Comparison of ENCODE assay signal across 16 cellular contexts in genomic region chr1:163163861-163164582, GRCh38. TPM values are rescaled to one million over a fixed set of nuclear protein-coding genes. Genes with fewer than 3 reads are reported as not detected.
A peak's percentile ranks its signal among the peaks of the same experiment; 100 is the strongest.
DNase-seq lines count a peak whose midpoint lies in the region; ATAC-seq and TF ChIP-seq lines count a peak whose summit lies in the region.
"Had no signal": no experiment of that assay in that cellular context is flagged by ENCODE, and none has a peak within 500 bp of the region (broad histone marks: within the 10 kb centered on the region; RNA-seq: fewer than 3 reads in every experiment).

No MANE protein-coding gene starts in this region.

- H3K27ac Mint-ChIP-seq in CD14-positive monocyte = no peak overlapping the region
- H3K27ac Mint-ChIP-seq: activated naive CD8-positive, alpha-beta T cell treated with anti-CD3 and anti-CD28 coated beads for 36 hours; progenitor cell of endocrine pancreas had no signal

- peaks cover 11% of the 10 kb centered on the region for H3K4me1 ChIP-seq in rectal smooth muscle tissue (ENCODE audit: control insufficient read depth, insufficient read depth, low read length)
- H3K4me1 ChIP-seq: colonic mucosa had no signal

- H3K27me3 Mint-ChIP-seq in CD14-positive monocyte (ENCODE audit: low read depth in 3 of 3) = no peaks in the 10 kb centered on the region
- H3K27me3 Mint-ChIP-seq: activated naive CD8-positive, alpha-beta T cell treated with anti-CD3 and anti-CD28 coated beads for 36 hours; progenitor cell of endocrine pancreas had no signal

- no peak overlapping the region for H3K4me3 Mint-ChIP-seq in CD14-positive monocyte
- H3K4me3 Mint-ChIP-seq: activated naive CD8-positive, alpha-beta T cell treated with anti-CD3 and anti-CD28 coated beads for 36 hours had no signal

- no peaks in the 10 kb centered on the region for H3K36me3 ChIP-seq in rectal smooth muscle tissue (ENCODE audit: control insufficient read depth, insufficient read depth, low read length)
- H3K36me3 ChIP-seq: colonic mucosa had no signal

- ATAC-seq in HG02840 (IDR thresholded peaks at IDR 0.05; ENCODE audit: low FRiP score, unreplicated experiment) = no peak
- no peak for ATAC-seq in HG02884 (IDR thresholded peaks at IDR 0.05; ENCODE audit: unreplicated experiment)
- ATAC-seq: mucosa of descending colon had no signal

- H3K9ac ChIP-seq in rectal smooth muscle tissue (ENCODE audit: low read length) = no peak overlapping the region

- DNase-seq in Caki2 (ENCODE audit: low read depth) (peak; percentile 93), NCI-H69 (lab: John Stamatoyannopoulos, UW) (peak; percentile 89), dedifferentiated amniotic fluid mesenchymal stem cell (ENCODE audit: extremely low spot score) (peak; percentile 36), CD14-positive monocyte (ENCODE audit: low spot score) (no peak)
- DNase-seq in stimulated activated CD4-positive, alpha-beta T cell treated with anti-CD3 and anti-CD28 coated beads, Interleukin-12 subunit alpha, Interleukin-12 subunit beta, amount 100 ng/mL, for 4 hours = no peak
- DNase-seq: activated CD4-positive, CD25-positive, alpha-beta regulatory T cell; activated naive CD8-positive, alpha-beta T cell treated with anti-CD3 and anti-CD28 coated beads for 36 hours; C1 segment of cervical spinal cord; colonic mucosa; Karpas-422; mucosa of descending colon; NK-92 treated with Interleukin-12 subunit alpha and Interleukin-12 subunit beta, amount 100 ng/mL, for 24 hours had no signal

- intact Hi-C loops in CD14-positive monocyte (cut with micrococcal nuclease) = no loop called here

- peak overlapping the region; percentile 0 for H3K27ac ChIP-seq in rectal smooth muscle tissue (ENCODE audit: low read depth, low read length)
- H3K27ac ChIP-seq: colonic mucosa had no signal

- H3K4me3 ChIP-seq in rectal smooth muscle tissue (ENCODE audit: low read length) = no peak overlapping the region
- H3K4me3 ChIP-seq: colonic mucosa, mucosa of descending colon had no signal

- no peaks in the 10 kb centered on the region for H3K27me3 ChIP-seq in rectal smooth muscle tissue (ENCODE audit: control insufficient read depth, insufficient read depth, low read length)
- H3K27me3 ChIP-seq: colonic mucosa had no signal

- no peak for TF ChIP-seq CTCF in CD14-positive monocyte (IDR thresholded peaks at IDR 0.05)

- no peaks in the 10 kb centered on the region for H3K4me1 Mint-ChIP-seq in CD14-positive monocyte

- H3K36me3 Mint-ChIP-seq in CD14-positive monocyte = no peaks in the 10 kb centered on the region

- peaks cover 0 to 2% (median 0%) of the 10 kb centered on the region in 7 donors for H3K9me3 Mint-ChIP-seq in CD14-positive monocyte

- in situ Hi-C loops in Caki2 (cut with HindIII; ENCODE audit: low pct_unique_long_range_greater_than_20kb, low sequenced_read_pairs) = no loop called here

RNA-seq across cellular contexts. Expression of gene RGS5, which starts 38.7 kb away (rescaled TPM):
- total RNA-seq in Caki2 (2014; rRNA removed; shearing (Covaris generic); ENCODE audit: low replicate concordance) = 4.0 and 4.7 TPM in 2 replicates
- polyA plus RNA-seq in CD14-positive monocyte = not detected

Comparison
In these comparisons a context has a peak if more than half of its experiments do, and no peak if none do; other contexts are left out.
1. DNase-seq: peak in Caki2 (single experiment), NCI-H69 (single experiment) and dedifferentiated amniotic fluid mesenchymal stem cell (single experiment); none in stimulated activated CD4-positive, alpha-beta T cell treated with anti-CD3 and anti-CD28 coated beads, Interleukin-12 subunit alpha, Interleukin-12 subunit beta, amount 100 ng/mL, for 4 hours (single experiment) and CD14-positive monocyte (single experiment).